ENCODE assay signal across 1 cellular context in genomic region chr5:172142709-172143215, GRCh38.
A peak's percentile ranks its signal among the peaks of the same experiment; 100 is the strongest.
TF ChIP-seq lines count a peak whose summit lies in the region.

No MANE protein-coding gene starts in this region.

TF ChIP-seq in K562, 482 proteins besides CTCF, POLR2A, EP300 and RAD21 (continued from another document and continues in another):
- TF ChIP-seq MGA (IDR thresholded peaks at IDR 0.05), result no peak
- TF ChIP-seq POLR2AphosphoS2 (IDR thresholded peaks at IDR 0.05; ENCODE audit: low read length), result no peak
- TF ChIP-seq CHAMP1 (IDR thresholded peaks at IDR 0.05), result peak; percentile 58; the same call in 1 of the 2 replicates
- no peak for TF ChIP-seq ZNF174 (CRISPR knock-in tag; IDR thresholded peaks at IDR 0.05)
- TF ChIP-seq FOXM1 (IDR thresholded peaks at IDR 0.05; ENCODE audit: low read depth), result peak; percentile 86
- TF ChIP-seq FOXM1 (CRISPR knock-in tag; IDR thresholded peaks at IDR 0.05; ENCODE audit: low read depth), result no peak
- no peak for TF ChIP-seq RFX5 (IDR thresholded peaks at IDR 0.05; ENCODE audit: low read depth, low read length)
- TF ChIP-seq ZFX (CRISPR knock-in tag; IDR thresholded peaks at IDR 0.05), result peak; percentile 38; the same call in 1 of the 2 replicates
- no peak for TF ChIP-seq TOE1 (IDR thresholded peaks at IDR 0.05; ENCODE audit: borderline replicate concordance)
- TF ChIP-seq TOE1 (CRISPR knock-in tag; IDR thresholded peaks at IDR 0.05; ENCODE audit: borderline replicate concordance, low read depth), result 0 out of 2 replicates have a peak, but pooled peaks have one; percentile 15
- TF ChIP-seq ELK3 (CRISPR knock-in tag; IDR thresholded peaks at IDR 0.05), result no peak
- TF ChIP-seq SMARCC2 (IDR thresholded peaks at IDR 0.05; ENCODE audit: low read depth), result peak; percentile 74
- peak in 1 of 2 experiments; percentile 89; a peak in 3 of 4 replicates for TF ChIP-seq RCOR1 (IDR thresholded peaks at IDR 0.05; ENCODE audit: borderline replicate concordance in 1 of 2, low read depth in 2 of 2, low read length in 2 of 2)
- peak; percentile 86 for TF ChIP-seq MTA2 (IDR thresholded peaks at IDR 0.05; ENCODE audit: low read depth)
- no peak for TF ChIP-seq ZC3H8 (IDR thresholded peaks at IDR 0.05)
- TF ChIP-seq PTRF (tag; IDR thresholded peaks at IDR 0.05), result no peak
- TF ChIP-seq MBD2 (IDR thresholded peaks at IDR 0.05; ENCODE audit: borderline replicate concordance, low read depth), result peak; percentile 78
- peak; percentile 86 for TF ChIP-seq KLF16 (IDR thresholded peaks at IDR 0.05)
- TF ChIP-seq ZBTB7A (IDR thresholded peaks at IDR 0.05; ENCODE audit: borderline replicate concordance, control insufficient read depth, low read depth, low read length), result peak; percentile 85
- TF ChIP-seq ESRRA (IDR thresholded peaks at IDR 0.05; ENCODE audit: borderline replicate concordance, low read depth), result peak; percentile 83
- 0 out of 2 replicates have a peak, but pooled peaks have one; percentile 9 for TF ChIP-seq SMC3 (conservative IDR thresholded peaks at IDR 0.05; ENCODE audit: insufficient read depth, low read depth, low read length)
- TF ChIP-seq SIX5 (IDR thresholded peaks at IDR 0.05; ENCODE audit: borderline replicate concordance in 1 of 2, insufficient read depth in 1 of 2, low read depth in 1 of 2, low read length in 2 of 2), result no peak
- TF ChIP-seq NEUROD1 (IDR thresholded peaks at IDR 0.05; ENCODE audit: borderline replicate concordance, low read depth, low read length, partially characterized antibody), result peak; percentile 71
- no peak for TF ChIP-seq ZKSCAN8 (CRISPR knock-in tag; IDR thresholded peaks at IDR 0.05)
- TF ChIP-seq ZNF766 (CRISPR knock-in tag; conservative IDR thresholded peaks at IDR 0.05), result peak; percentile 58; the same call in 1 of the 2 replicates
- no peak for TF ChIP-seq NR4A1 (CRISPR knock-in tag; IDR thresholded peaks at IDR 0.05)
- TF ChIP-seq NR4A1 (tag; IDR thresholded peaks at IDR 0.05), result no peak
- peak; percentile 96 for TF ChIP-seq SMARCA4 (IDR thresholded peaks at IDR 0.05)
- no peak for TF ChIP-seq MTF1 (CRISPR knock-in tag; IDR thresholded peaks at IDR 0.05; ENCODE audit: borderline replicate concordance)
- TF ChIP-seq TRIM24 (IDR thresholded peaks at IDR 0.05), result peak; percentile 72
- TF ChIP-seq CREB3L1 (IDR thresholded peaks at IDR 0.05; ENCODE audit: borderline replicate concordance, low read depth), result no peak
- peak; percentile 56 for TF ChIP-seq LEF1 (IDR thresholded peaks at IDR 0.05)
- TF ChIP-seq TCF3 (CRISPR knock-in tag; IDR thresholded peaks at IDR 0.05), result peak; percentile 93
- peak; percentile 73; the same call in 1 of the 2 replicates for TF ChIP-seq MTA3 (IDR thresholded peaks at IDR 0.05; ENCODE audit: borderline replicate concordance)
- peak; percentile 56; the same call in 1 of the 2 replicates for TF ChIP-seq HMBOX1 (IDR thresholded peaks at IDR 0.05)
- TF ChIP-seq ZNF445 (CRISPR knock-in tag; IDR thresholded peaks at IDR 0.05; ENCODE audit: low read depth), result no peak
- TF ChIP-seq JUND (IDR thresholded peaks at IDR 0.05; ENCODE audit: borderline replicate concordance, low read depth, low read length), result peak; percentile 87
- peak; percentile 75; the same call in 2 of the 3 replicates for TF ChIP-seq JUND (tag; IDR thresholded peaks at IDR 0.05; ENCODE audit: borderline replicate concordance, low read depth, low read length)
- TF ChIP-seq HEY1 (CRISPR knock-in tag; IDR thresholded peaks at IDR 0.05; ENCODE audit: borderline replicate concordance), result no peak
- peak; percentile 60; the same call in 1 of the 2 replicates for TF ChIP-seq ATF3 (IDR thresholded peaks at IDR 0.05)
- TF ChIP-seq ATF3 (CRISPR knock-in tag; conservative IDR thresholded peaks at IDR 0.05), result no peak
- 0 out of 2 replicates have a peak, but pooled peaks have one; percentile 5 for TF ChIP-seq ELF4 (CRISPR knock-in tag; IDR thresholded peaks at IDR 0.05)
- peak; percentile 30; the same call in 1 of the 2 replicates for TF ChIP-seq MYC (IDR thresholded peaks at IDR 0.05; ENCODE audit: low read depth, low read length)
- no peak for TF ChIP-seq MYC (CRISPR knock-in tag; IDR thresholded peaks at IDR 0.05; ENCODE audit: borderline replicate concordance, low read depth)
- peak; percentile 77 for TF ChIP-seq CCNT2 (IDR thresholded peaks at IDR 0.05; ENCODE audit: borderline replicate concordance, extremely low read depth, insufficient read length, low read depth, low read length)
